15 cellular contexts compared by ENCODE assay signal in genomic region chr5:132098151-132098594, GRCh38. TPM values are rescaled to one million over a fixed set of nuclear protein-coding genes. Genes with fewer than 3 reads are reported as not detected.
A peak's percentile ranks its signal among the peaks of the same experiment; 100 is the strongest.
DNase-seq lines count a peak whose midpoint lies in the region; ATAC-seq, FAIRE-seq and TF ChIP-seq lines count a peak whose summit lies in the region.
"Had no signal": no experiment of that assay in that cellular context is flagged by ENCODE, and none has a peak within 500 bp of the region (broad histone marks: within the 10 kb centered on the region; RNA-seq: fewer than 3 reads in every experiment).

No MANE protein-coding gene starts in this region.

- H3K79me2 ChIP-seq in astrocyte (ENCODE audit: insufficient read depth, low read length), result no peaks in the 10 kb centered on the region

- no peaks in the 10 kb centered on the region for H3K36me3 Mint-ChIP-seq in astrocyte (ENCODE audit: low read depth, unreplicated experiment)
- H3K36me3 Mint-ChIP-seq in stimulated activated naive B cell treated with anti-CD40 and anti-IgM and Interleukin-4, amounts not matched to agents 10 μg/mL and 1 μg/mL and 100 μg/mL, for 72 hours, result peaks cover 0 to 5% of the 10 kb centered on the region in 2 donors

- H3K4me1 ChIP-seq in astrocyte (ENCODE audit: insufficient read depth, low read length), result peaks cover 49% of the 10 kb centered on the region
- H3K4me1 ChIP-seq: prostate gland had no signal

- peak; percentile 57 for DNase-seq in stimulated activated CD4-positive, alpha-beta T cell treated with anti-CD3 and anti-CD28 coated beads, Interleukin-4, amount 100 ng/mL, for 24 hours
- no peak for DNase-seq in stimulated activated CD4-positive, alpha-beta T cell treated with anti-CD3 and anti-CD28 coated beads, Interleukin-4, amount 100 ng/mL, for 4 hours
- DNase-seq in LHCN-M2 (ENCODE audit: low read depth) (peak; percentile 58), astrocyte (ENCODE audit: low read depth) (peak; percentile 69), NCI-H128 (lab: John Stamatoyannopoulos, UW; ENCODE audit: unreplicated experiment) (no peak), frontal cortex (ENCODE audit: low spot score in 2 of 2) (no peak)
- DNase-seq in stimulated activated naive B cell treated with anti-CD40 and anti-IgM and Interleukin-4, amounts not matched to agents 10 μg/mL and 1 μg/mL and 100 μg/mL, for 72 hours, result peak; percentile 75
- DNase-seq: CD4-positive, alpha-beta T cell; NCI-H2171 had no signal

- no peak overlapping the region for H2AFZ ChIP-seq in astrocyte (ENCODE audit: low read depth, low read length)

- H3K27me3 ChIP-seq in astrocyte (ENCODE audit: insufficient read depth, low read length), result no peaks in the 10 kb centered on the region

- no peak overlapping the region for H3K4me2 ChIP-seq in astrocyte (ENCODE audit: low read length)

- no peak for TF ChIP-seq CTCF in astrocyte (IDR thresholded peaks at IDR 0.05; ENCODE audit: insufficient read depth, low read depth, low read length)

- H3K36me3 ChIP-seq in astrocyte (ENCODE audit: insufficient read depth, low read length), result no peaks in the 10 kb centered on the region
- H3K36me3 ChIP-seq: prostate gland had no signal

- no peak overlapping the region for H3K4me3 Mint-ChIP-seq in astrocyte (ENCODE audit: unreplicated experiment)
- no peak overlapping the region for H3K4me3 Mint-ChIP-seq in stimulated activated naive B cell treated with anti-CD40 and anti-IgM and Interleukin-4, amounts not matched to agents 10 μg/mL and 1 μg/mL and 100 μg/mL, for 72 hours
- H3K4me3 Mint-ChIP-seq: CD4-positive, alpha-beta T cell had no signal

- peaks cover 12% of the 10 kb centered on the region for H3K27me3 Mint-ChIP-seq in astrocyte (ENCODE audit: low read depth, unreplicated experiment)
- no peaks in the 10 kb centered on the region for H3K27me3 Mint-ChIP-seq in stimulated activated naive B cell treated with anti-CD40 and anti-IgM and Interleukin-4, amounts not matched to agents 10 μg/mL and 1 μg/mL and 100 μg/mL, for 72 hours
- H3K27me3 Mint-ChIP-seq: CD4-positive, alpha-beta T cell had no signal

- no peak overlapping the region for H3K9ac ChIP-seq in astrocyte (ENCODE audit: low read length)

- H3K4me1 Mint-ChIP-seq in astrocyte (ENCODE audit: low read depth, unreplicated experiment), result peaks cover 29% of the 10 kb centered on the region
- peaks cover 68 to 98% of the 10 kb centered on the region in 2 donors for H3K4me1 Mint-ChIP-seq in stimulated activated naive B cell treated with anti-CD40 and anti-IgM and Interleukin-4, amounts not matched to agents 10 μg/mL and 1 μg/mL and 100 μg/mL, for 72 hours

- H3K9me3 Mint-ChIP-seq in astrocyte (ENCODE audit: unreplicated experiment), result no peaks in the 10 kb centered on the region
- no peaks in the 10 kb centered on the region for H3K9me3 Mint-ChIP-seq in stimulated activated naive B cell treated with anti-CD40 and anti-IgM and Interleukin-4, amounts not matched to agents 10 μg/mL and 1 μg/mL and 100 μg/mL, for 72 hours
- H3K9me3 Mint-ChIP-seq: activated naive CD4-positive, alpha-beta T cell treated with anti-CD3 and anti-CD28 coated beads, Interleukin-2, amount 50 U/mL, for 24 hours; CD4-positive, alpha-beta T cell had no signal

- peak overlapping the region; percentile 79 for H3K27ac Mint-ChIP-seq in astrocyte (ENCODE audit: unreplicated experiment)
- H3K27ac Mint-ChIP-seq in stimulated activated naive B cell treated with anti-CD40 and anti-IgM and Interleukin-4, amounts not matched to agents 10 μg/mL and 1 μg/mL and 100 μg/mL, for 72 hours, result peak overlapping the region; percentile 99

- H3K4me3 ChIP-seq in astrocyte (ENCODE audit: insufficient read depth, low read depth, low read length), result no peak overlapping the region
- H3K4me3 ChIP-seq: prostate gland, SK-N-MC had no signal

- ATAC-seq in stimulated activated naive B cell treated with anti-CD40 and anti-IgM and Interleukin-4, amounts not matched to agents 10 μg/mL and 1 μg/mL and 100 μg/mL, for 72 hours (replicated peaks), result peak; percentile 50 to 52
- no peak for ATAC-seq in GM21528 (IDR thresholded peaks at IDR 0.05; ENCODE audit: low FRiP score, unreplicated experiment)
- ATAC-seq: HCT116 had no signal

- H3K9me3 ChIP-seq in astrocyte (ENCODE audit: insufficient read depth, low read depth, low read length), result no peaks in the 10 kb centered on the region
- H3K9me3 ChIP-seq: prostate gland had no signal

- no peak for FAIRE-seq in astrocyte (lab: Jason Lieb, UNC)
- no peak for FAIRE-seq in frontal cortex (lab: Jason Lieb, UNC)

- no peaks in the 10 kb centered on the region for H4K20me1 ChIP-seq in astrocyte (ENCODE audit: insufficient read depth, low read length)

- H3K27ac ChIP-seq in astrocyte (ENCODE audit: low read depth, low read length), result peak overlapping the region; percentile 24
- H3K27ac ChIP-seq: prostate gland, SK-N-MC had no signal

RNA-seq across cellular contexts. Expression of gene CSF2, which starts 24.6 kb away (rescaled TPM):
- total RNA-seq in LHCN-M2 (2014; rRNA removed) (not detected in 2 replicates), astrocyte (not detected in 2 replicates), frontal cortex (not detected)
- 3.2 TPM for polyA plus RNA-seq in LHCN-M2 (2012)
- total RNA-seq: CD4-positive, alpha-beta T cell; prostate gland had no signal

RNA-seq across cellular contexts. Expression of gene IL3, which starts 37.7 kb away (rescaled TPM):
- not detected in 2 replicates for total RNA-seq in LHCN-M2 (2014; rRNA removed)
- polyA plus RNA-seq in LHCN-M2 (2012), result not detected
- not detected in 2 replicates for total RNA-seq in astrocyte
- not detected for total RNA-seq in frontal cortex
- total RNA-seq: CD4-positive, alpha-beta T cell; epithelial cell of proximal tubule; prostate gland had no signal

Comparison
In these comparisons a context has a peak if more than half of its experiments do, and no peak if none do; other contexts are left out.
1. DNase-seq: peak in stimulated activated CD4-positive, alpha-beta T cell treated with anti-CD3 and anti-CD28 coated beads, Interleukin-4, amount 100 ng/mL, for 24 hours (single experiment), LHCN-M2 (single experiment), astrocyte (single experiment) and stimulated activated naive B cell treated with anti-CD40 and anti-IgM and Interleukin-4, amounts not matched to agents 10 μg/mL and 1 μg/mL and 100 μg/mL, for 72 hours (single experiment); none in stimulated activated CD4-positive, alpha-beta T cell treated with anti-CD3 and anti-CD28 coated beads, Interleukin-4, amount 100 ng/mL, for 4 hours (0 of 2), NCI-H128 (single experiment) and frontal cortex (0 of 2).